ENCODE assay signal across 8 cellular contexts in genomic region chr10:5291501-5292195, GRCh38.
DNase-seq lines count a peak whose midpoint lies in the region; ATAC-seq and TF ChIP-seq lines count a peak whose summit lies in the region.

No MANE protein-coding gene starts in this region.

- peaks cover 3% of the 10 kb centered on the region for H3K36me3 Mint-ChIP-seq in activated T-cell treated with anti-CD3 and anti-CD28 coated beads, Interleukin-2, amount 50 U/mL, for 24 hours (ENCODE audit: low read depth)

- peak overlapping the region; percentile 75 for H3K4me3 Mint-ChIP-seq in activated T-cell treated with anti-CD3 and anti-CD28 coated beads, Interleukin-2, amount 50 U/mL, for 24 hours

- TF ChIP-seq CTCF in retinal pigment epithelial cell (conservative IDR thresholded peaks at IDR 0.05; ENCODE audit: low read depth, low read length) = no peak

- peak overlapping the region; percentile 92 for H3K27ac Mint-ChIP-seq in activated T-cell treated with anti-CD3 and anti-CD28 coated beads, Interleukin-2, amount 50 U/mL, for 24 hours

- DNase-seq in NCI-H748 treated with DMSO at 0.1 percent for 48 hours (lab: John Stamatoyannopoulos, UW) = peak; percentile 76
- DNase-seq in activated T-cell treated with anti-CD3 and anti-CD28 coated beads, Interleukin-2, amount 50 U/mL, for 24 hours = peak; percentile 68
- DNase-seq in fibroblast of peridontal ligament (ENCODE audit: extremely low read depth) = peak; percentile 78
- DNase-seq in retinal pigment epithelial cell (ENCODE audit: low read depth) = peak; percentile 55
- no peak for DNase-seq in NCI-H2196 (lab: John Stamatoyannopoulos, UW; ENCODE audit: unreplicated experiment)
- no peak for DNase-seq in NCI-H1417 treated with DMSO at 0.1 percent for 48 hours (lab: John Stamatoyannopoulos, UW)

- peaks cover 2% of the 10 kb centered on the region for H3K9me3 Mint-ChIP-seq in activated T-cell treated with anti-CD3 and anti-CD28 coated beads, Interleukin-2, amount 50 U/mL, for 24 hours

- ATAC-seq in GM18907 (IDR thresholded peaks at IDR 0.05; ENCODE audit: unreplicated experiment) (peak; percentile 67), HG02970 (IDR thresholded peaks at IDR 0.05; ENCODE audit: low FRiP score, unreplicated experiment) (no peak)

- H3K4me3 ChIP-seq in retinal pigment epithelial cell (ENCODE audit: low read length) = no peak overlapping the region

- H3K4me1 Mint-ChIP-seq in activated T-cell treated with anti-CD3 and anti-CD28 coated beads, Interleukin-2, amount 50 U/mL, for 24 hours (ENCODE audit: low read depth) = peaks cover 65% of the 10 kb centered on the region

- H3K27me3 Mint-ChIP-seq in activated T-cell treated with anti-CD3 and anti-CD28 coated beads, Interleukin-2, amount 50 U/mL, for 24 hours = no peaks in the 10 kb centered on the region

Comparison
In these comparisons a context has a peak if more than half of its experiments do, and no peak if none do; other contexts are left out.
1. DNase-seq: peak in NCI-H748 treated with DMSO at 0.1 percent for 48 hours (single experiment), activated T-cell treated with anti-CD3 and anti-CD28 coated beads, Interleukin-2, amount 50 U/mL, for 24 hours (single experiment), fibroblast of peridontal ligament (single experiment) and retinal pigment epithelial cell (single experiment); none in NCI-H2196 (single experiment) and NCI-H1417 treated with DMSO at 0.1 percent for 48 hours (single experiment).